In the genomic region with DNA sequence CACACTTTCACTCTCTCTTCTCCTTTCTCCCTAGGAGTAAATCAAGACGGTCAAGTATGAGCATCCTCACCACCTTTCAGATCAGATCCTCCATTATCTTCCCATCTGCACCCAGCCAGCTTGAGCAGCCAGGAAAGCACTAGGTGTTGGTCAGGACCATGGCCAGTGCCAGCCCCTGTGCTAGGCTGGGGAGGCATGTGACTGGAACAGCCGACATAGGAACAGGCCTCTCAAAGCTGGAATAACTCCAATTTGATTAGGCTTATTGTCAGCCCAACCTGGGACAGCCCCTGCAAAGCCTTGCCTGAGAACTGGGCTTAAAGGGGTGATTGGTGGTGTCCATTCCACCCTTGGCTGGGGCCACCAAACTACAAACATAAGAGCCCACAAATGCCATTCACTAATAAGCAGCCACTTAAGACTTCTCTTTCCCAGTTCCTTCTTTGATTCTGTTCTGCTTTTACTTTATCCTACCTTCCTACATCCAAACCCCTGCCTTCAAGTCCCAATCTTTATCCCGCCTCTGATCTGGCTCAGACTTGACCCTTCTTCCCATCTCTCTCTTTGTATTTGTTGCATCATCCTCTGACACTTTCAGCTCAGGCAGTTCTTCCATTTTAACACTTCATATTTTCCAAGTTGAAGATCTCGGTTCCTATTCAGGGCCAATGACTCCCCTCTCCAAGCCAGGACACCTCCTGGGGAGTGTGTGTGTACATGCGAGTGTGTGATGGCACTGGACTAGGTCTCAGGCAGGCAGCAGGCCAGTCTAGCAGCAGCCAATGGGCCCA, we compare ENCODE assay signal across 2 cellular contexts.
TF ChIP-seq lines count a peak whose summit lies in the region.

No MANE protein-coding gene starts in this region.

TF ChIP-seq in A549, 52 proteins besides CTCF, POLR2A, EP300 and RAD21:
- TF ChIP-seq, protein P1, sequence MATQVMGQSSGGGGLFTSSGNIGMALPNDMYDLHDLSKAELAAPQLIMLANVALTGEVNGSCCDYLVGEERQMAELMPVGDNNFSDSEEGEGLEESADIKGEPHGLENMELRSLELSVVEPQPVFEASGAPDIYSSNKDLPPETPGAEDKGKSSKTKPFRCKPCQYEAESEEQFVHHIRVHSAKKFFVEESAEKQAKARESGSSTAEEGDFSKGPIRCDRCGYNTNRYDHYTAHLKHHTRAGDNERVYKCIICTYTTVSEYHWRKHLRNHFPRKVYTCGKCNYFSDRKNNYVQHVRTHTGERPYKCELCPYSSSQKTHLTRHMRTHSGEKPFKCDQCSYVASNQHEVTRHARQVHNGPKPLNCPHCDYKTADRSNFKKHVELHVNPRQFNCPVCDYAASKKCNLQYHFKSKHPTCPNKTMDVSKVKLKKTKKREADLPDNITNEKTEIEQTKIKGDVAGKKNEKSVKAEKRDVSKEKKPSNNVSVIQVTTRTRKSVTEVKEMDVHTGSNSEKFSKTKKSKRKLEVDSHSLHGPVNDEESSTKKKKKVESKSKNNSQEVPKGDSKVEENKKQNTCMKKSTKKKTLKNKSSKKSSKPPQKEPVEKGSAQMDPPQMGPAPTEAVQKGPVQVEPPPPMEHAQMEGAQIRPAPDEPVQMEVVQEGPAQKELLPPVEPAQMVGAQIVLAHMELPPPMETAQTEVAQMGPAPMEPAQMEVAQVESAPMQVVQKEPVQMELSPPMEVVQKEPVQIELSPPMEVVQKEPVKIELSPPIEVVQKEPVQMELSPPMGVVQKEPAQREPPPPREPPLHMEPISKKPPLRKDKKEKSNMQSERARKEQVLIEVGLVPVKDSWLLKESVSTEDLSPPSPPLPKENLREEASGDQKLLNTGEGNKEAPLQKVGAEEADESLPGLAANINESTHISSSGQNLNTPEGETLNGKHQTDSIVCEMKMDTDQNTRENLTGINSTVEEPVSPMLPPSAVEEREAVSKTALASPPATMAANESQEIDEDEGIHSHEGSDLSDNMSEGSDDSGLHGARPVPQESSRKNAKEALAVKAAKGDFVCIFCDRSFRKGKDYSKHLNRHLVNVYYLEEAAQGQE (IDR thresholded peaks at IDR 0.05): peak; percentile 84
- no peak for TF ChIP-seq CHD4 (IDR thresholded peaks at IDR 0.05; ENCODE audit: borderline replicate concordance)

TF ChIP-seq in HEK293, 187 proteins besides CTCF, POLR2A, EP300 and RAD21 (continued from another document):
- TF ChIP-seq ZBTB10 (tag by site-specific recombination; IDR thresholded peaks at IDR 0.05) (no peak), ZNF529 (tag by site-specific recombination; IDR thresholded peaks at IDR 0.05; ENCODE audit: insufficient replicate concordance) (no peak), ZNF280C (tag by site-specific recombination; IDR thresholded peaks at IDR 0.05) (no peak)
- TF ChIP-seq, protein P1 (tag by site-specific recombination; IDR thresholded peaks at IDR 0.05): peak; percentile 98
- TF ChIP-seq, protein P2, sequence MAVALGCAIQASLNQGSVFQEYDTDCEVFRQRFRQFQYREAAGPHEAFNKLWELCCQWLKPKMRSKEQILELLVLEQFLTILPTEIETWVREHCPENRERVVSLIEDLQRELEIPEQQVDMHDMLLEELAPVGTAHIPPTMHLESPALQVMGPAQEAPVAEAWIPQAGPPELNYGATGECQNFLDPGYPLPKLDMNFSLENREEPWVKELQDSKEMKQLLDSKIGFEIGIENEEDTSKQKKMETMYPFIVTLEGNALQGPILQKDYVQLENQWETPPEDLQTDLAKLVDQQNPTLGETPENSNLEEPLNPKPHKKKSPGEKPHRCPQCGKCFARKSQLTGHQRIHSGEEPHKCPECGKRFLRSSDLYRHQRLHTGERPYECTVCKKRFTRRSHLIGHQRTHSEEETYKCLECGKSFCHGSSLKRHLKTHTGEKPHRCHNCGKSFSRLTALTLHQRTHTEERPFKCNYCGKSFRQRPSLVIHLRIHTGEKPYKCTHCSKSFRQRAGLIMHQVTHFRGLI (tag by site-specific recombination; IDR thresholded peaks at IDR 0.05): peak; percentile 68; the same call in 1 of the 2 replicates
